In genomic region chr12:104641862-104642261, GRCh38 we compare ENCODE assay signal across 9 cellular contexts.
DNase-seq lines count a peak whose midpoint lies in the region; ATAC-seq and TF ChIP-seq lines count a peak whose summit lies in the region.
"Had no signal": no experiment of that assay in that cellular context is flagged by ENCODE, and none has a peak within 500 bp of the region (broad histone marks: within the 10 kb centered on the region; RNA-seq: fewer than 3 reads in every experiment).

No MANE protein-coding gene starts in this region.

- intact Hi-C loops in sciatic nerve (cut with DNase I): no loop called here
- intact Hi-C loops in thyroid gland (cut with DNase I): no loop called here

- TF ChIP-seq POLR2A in thyroid gland (IDR thresholded peaks at IDR 0.05): no peak

- ATAC-seq in GM18873 (IDR thresholded peaks at IDR 0.05; ENCODE audit: low FRiP score, unreplicated experiment): peak; percentile 92
- peak; percentile 83 for ATAC-seq in GM21825 (IDR thresholded peaks at IDR 0.05; ENCODE audit: unreplicated experiment)
- ATAC-seq in HG03565 (IDR thresholded peaks at IDR 0.05; ENCODE audit: unreplicated experiment): peak; percentile 96
- ATAC-seq in sciatic nerve: peak; percentile 60

- H3K27me3 ChIP-seq in thyroid gland: no peaks in the 10 kb centered on the region

- WGBS in thyroid gland, 2 donors: 79 to 90% methylated on average over 3 of the region's 3 CpGs

- H3K4me1 ChIP-seq in thyroid gland: peaks cover 7 to 9% of the 10 kb centered on the region in 2 donors

- H3K27ac ChIP-seq in thyroid gland: no peak overlapping the region

- DNase-seq in sciatic nerve (ENCODE audit: low spot score): no peak
- no peak for DNase-seq in SIG-M5 treated with dmso at 0.1 percent for 504 hours (lab: John Stamatoyannopoulos, UW; ENCODE audit: unreplicated experiment)
- no peak for DNase-seq in thyroid gland
- DNase-seq in cerebellar nuclear complex (lab: John Stamatoyannopoulos, UW): no peak
- DNase-seq: cortex of kidney, NCI-H226 had no signal

- H3K9me3 ChIP-seq in thyroid gland: no peaks in the 10 kb centered on the region

- H3K4me3 ChIP-seq in thyroid gland (replicated peaks in 1 of 3): no peak overlapping the region

- no peaks in the 10 kb centered on the region for H3K36me3 ChIP-seq in thyroid gland

- TF ChIP-seq CTCF in thyroid gland (IDR thresholded peaks at IDR 0.05): no peak
